ENCODE assay signal across 8 cellular contexts in genomic region chr13:110560606-110561334, GRCh38. TPM values are rescaled to one million over a fixed set of nuclear protein-coding genes. Genes with fewer than 3 reads are reported as not detected.
DNase-seq lines count a peak whose midpoint lies in the region; ATAC-seq and TF ChIP-seq lines count a peak whose summit lies in the region.

No MANE protein-coding gene starts in this region.

- CTCF ChIA-PET in A673 (lab: Charles Lee) (no interaction called here), GM10248 (lab: Yijun Ruan, JAX) (interaction anchor here (1.2 to 2.0 kb wide), 3 partner anchors 11 to 105 kb away, joined by 3 to 6 read pairs (median 5); no protein-coding TSS in a partner anchor)

- H3K14ac ChIP-seq in neuronal stem cell (ENCODE audit: low read length), result peak overlapping the region; percentile 75

- no peak overlapping the region for H3K9ac ChIP-seq in neuronal stem cell (ENCODE audit: low read depth, low read length, poor library complexity)

- no peak overlapping the region for H3K4ac ChIP-seq in neuronal stem cell (ENCODE audit: low read length)

- peak overlapping the region; percentile 44 for H3K23ac ChIP-seq in neuronal stem cell (ENCODE audit: low read depth, low read length, poor library complexity)

- TF ChIP-seq CTCF in A673 (conservative IDR thresholded peaks at IDR 0.05; ENCODE audit: low read depth, low read length) (no peak), GM10248 (IDR thresholded peaks at IDR 0.05; ENCODE audit: control extremely low read depth, extremely low read depth, low read depth, missing control alignments) (no peak), WI38 (IDR thresholded peaks at IDR 0.05; ENCODE audit: low read depth, low read length) (no peak), fibroblast of the aortic adventitia (IDR thresholded peaks at IDR 0.05; ENCODE audit: insufficient read depth, low read length) (no peak)

- H3K36me3 ChIP-seq in A673 (ENCODE audit: insufficient read depth, low read length, poor library complexity, severe bottlenecking), result no peaks in the 10 kb centered on the region
- no peaks in the 10 kb centered on the region for H3K36me3 ChIP-seq in neuronal stem cell (replicated peaks in 1 of 2; ENCODE audit: control insufficient read depth in 2 of 2, insufficient read depth in 2 of 2, low read length in 2 of 2)

- H3K9me3 ChIP-seq in A673 (ENCODE audit: low read depth, low read length, poor library complexity, severe bottlenecking) (no peaks in the 10 kb centered on the region), neuronal stem cell (replicated peaks in 1 of 2; ENCODE audit: control insufficient read depth in 2 of 2, insufficient read depth in 1 of 2, low read depth in 1 of 2, low read length in 2 of 2) (peaks cover 0 to 2% of the 10 kb centered on the region in 2 donors)

- no peak overlapping the region for H2AK5ac ChIP-seq in neuronal stem cell (ENCODE audit: low read depth, low read length)

- H3K4me1 ChIP-seq in A673 (ENCODE audit: insufficient read depth, low read length, poor library complexity, severe bottlenecking) (peaks cover 4% of the 10 kb centered on the region), neuronal stem cell (ENCODE audit: control insufficient read depth in 2 of 2, insufficient read depth in 1 of 2, low read depth in 1 of 2, low read length in 2 of 2) (peaks cover under 1 to 6% of the 10 kb centered on the region in 2 donors)

- H3K27me3 ChIP-seq in A673 (replicated peaks; ENCODE audit: insufficient read depth, low read depth, low read length, poor library complexity) (peaks cover 4% of the 10 kb centered on the region), neuronal stem cell (ENCODE audit: control insufficient read depth in 3 of 3, insufficient read depth in 3 of 3, low read depth in 1 of 3, low read length in 3 of 3) (peaks cover 3 to 59% (median 41%) of the 10 kb centered on the region in 3 experiments)

- TSS peak; percentile 22 for BruUV-seq in A673 (replicated peaks; lab: Mats Ljungman, UMichigan)

- ATAC-seq in HG03159 (IDR thresholded peaks at IDR 0.05; ENCODE audit: unreplicated experiment), result peak; percentile 22

- peaks cover 3% of the 10 kb centered on the region for H3K79me1 ChIP-seq in neuronal stem cell (ENCODE audit: low read depth, low read length)

- no peak overlapping the region for H3K18ac ChIP-seq in neuronal stem cell (ENCODE audit: low read length)

- H3K27ac ChIP-seq in A673 (ENCODE audit: low read depth, low read length, poor library complexity, severe bottlenecking) (no peak overlapping the region), neuronal stem cell (replicated peaks; ENCODE audit: low read length) (no peak overlapping the region)

- peak overlapping the region; percentile 85 for H3K4me3 ChIP-seq in A673 (ENCODE audit: low read depth, low read length, poor library complexity, severe bottlenecking)
- peak overlapping the region; percentile 79 for H3K4me3 ChIP-seq in WI38 (ENCODE audit: low read depth, low read length)
- H3K4me3 ChIP-seq in fibroblast of the aortic adventitia (ENCODE audit: low read depth, low read length), result peak overlapping the region; percentile 82
- H3K4me3 ChIP-seq in neuronal stem cell (ENCODE audit: low read length in 2 of 2), result peak overlapping the region; percentile 49 to 87

- no peak overlapping the region for H2BK5ac ChIP-seq in neuronal stem cell (ENCODE audit: low read length)

- H2AFZ ChIP-seq in neuronal stem cell (ENCODE audit: low read length), result peak overlapping the region; percentile 94

- H2BK120ac ChIP-seq in neuronal stem cell (ENCODE audit: low read depth, low read length), result no peak overlapping the region

- H3K4me2 ChIP-seq in neuronal stem cell (ENCODE audit: insufficient read depth, low read length, poor library complexity, severe bottlenecking), result peak overlapping the region; percentile 95

- H2BK15ac ChIP-seq in neuronal stem cell (ENCODE audit: low read length), result no peak overlapping the region

- intact Hi-C loops in A673 (cut with micrococcal nuclease; ENCODE audit: unreplicated experiment), result no loop called here

- H4K91ac ChIP-seq in neuronal stem cell (ENCODE audit: low read depth, low read length, poor library complexity), result no peak overlapping the region

- no peak overlapping the region for H2BK12ac ChIP-seq in neuronal stem cell (ENCODE audit: low read length)

- no CpG with 5 or more reads among the region's 27 CpGs for WGBS in neuronal stem cell (ENCODE audit: extremely low coverage in 2 of 2, insufficient read length in 2 of 2, insufficient replicate concordance in 1 of 2), 2 donors

- H4K8ac ChIP-seq in neuronal stem cell (ENCODE audit: low read depth, low read length), result no peak overlapping the region

- POLR2A ChIA-PET in A673 (lab: Charles Lee; ENCODE audit: low non-redundant PET) (no interaction called here), GM10248 (lab: Yijun Ruan, JAX) (interaction anchor here (1.0 kb wide), 1 partner anchor 154 kb away, joined by 4 read pairs; no protein-coding TSS in a partner anchor)

- DNase-seq in A673 (ENCODE audit: low spot score), result no peak
- peak; percentile 64 for DNase-seq in GM10248 (ENCODE audit: extremely low spot score)
- peak; percentile 47 for DNase-seq in fibroblast of the aortic adventitia (ENCODE audit: low read depth)
- DNase-seq in neuronal stem cell (ENCODE audit: low spot score), result peak; percentile 48
- no peak for DNase-seq in COR-L47 (lab: John Stamatoyannopoulos, UW)
- DNase-seq in COLO829 (ENCODE audit: low spot score), result no peak

RNA-seq across cellular contexts. Expression of gene RAB20, which starts 0.8 kb away (rescaled TPM):
- total RNA-seq in A673 (2021), result 0.88 and 1.2 TPM in 2 replicates
- 1.6 and 3.5 TPM in 2 replicates for total RNA-seq in fibroblast of the aortic adventitia (ENCODE audit: low replicate concordance)
- 0.56 TPM for polyA plus RNA-seq in neuronal stem cell (2013, experiment 1 of 2)
- 0.76 TPM for polyA plus RNA-seq in neuronal stem cell (2013, experiment 2 of 2)

RNA-seq across cellular contexts. Expression of gene NAXD, which starts 54.6 kb away (rescaled TPM):
- total RNA-seq in A673 (2021) (27.9 and 32.0 TPM in 2 replicates), fibroblast of the aortic adventitia (ENCODE audit: low replicate concordance) (14.8 and 14.9 TPM in 2 replicates)
- 18.7 TPM for polyA plus RNA-seq in neuronal stem cell (2013, experiment 1 of 2)
- polyA plus RNA-seq in neuronal stem cell (2013, experiment 2 of 2), result 18.2 TPM

Comparison
In these comparisons a context has a peak if more than half of its experiments do, and no peak if none do; other contexts are left out.
1. DNase-seq: peak in GM10248 (single experiment), fibroblast of the aortic adventitia (single experiment) and neuronal stem cell (single experiment); none in A673 (single experiment), COR-L47 (single experiment) and COLO829 (single experiment).
2. Peak in every context shown above with its lines, with median percentiles within 50 percentile points of each other: H3K4me3 ChIP-seq.